In genomic region chr11:42253156-42253555, GRCh38 we compare ENCODE assay signal across 17 cellular contexts.
DNase-seq lines count a peak whose midpoint lies in the region; TF ChIP-seq lines count a peak whose summit lies in the region.
"Had no signal": no experiment of that assay in that cellular context is flagged by ENCODE, and none has a peak within 500 bp of the region (broad histone marks: within the 10 kb centered on the region; RNA-seq: fewer than 3 reads in every experiment).

No MANE protein-coding gene starts in this region.

- H3K27me3 Mint-ChIP-seq in endodermal cell (ENCODE audit: insufficient read depth): no peaks in the 10 kb centered on the region
- H3K27me3 Mint-ChIP-seq in activated naive CD4-positive, alpha-beta T cell treated with anti-CD3 and anti-CD28 coated beads for 36 hours (ENCODE audit: low read depth): no peaks in the 10 kb centered on the region

- H3K9me3 ChIP-seq in endodermal cell (ENCODE audit: control insufficient read depth, low read length): peaks cover 21% of the 10 kb centered on the region

- peaks cover 3% of the 10 kb centered on the region for H3K36me3 ChIP-seq in endodermal cell (ENCODE audit: control insufficient read depth, insufficient read depth, low read length)
- H3K36me3 ChIP-seq: MG63 had no signal

- TF ChIP-seq CTCF in HL-60 (IDR thresholded peaks at IDR 0.05; ENCODE audit: insufficient read depth, low read length): no peak
- no peak for TF ChIP-seq CTCF in endodermal cell (conservative IDR thresholded peaks at IDR 0.05)

- WGBS in endodermal cell (ENCODE audit: insufficient coverage in 1 of 2, insufficient read length in 1 of 2), 2 experiments: 92 to 100% methylated on average over 1 to 3 of the region's 3 CpGs

- peaks cover 19% of the 10 kb centered on the region for H3K36me3 Mint-ChIP-seq in endodermal cell (ENCODE audit: low read depth)
- no peaks in the 10 kb centered on the region for H3K36me3 Mint-ChIP-seq in activated naive CD4-positive, alpha-beta T cell treated with anti-CD3 and anti-CD28 coated beads for 36 hours (ENCODE audit: low read depth)
- H3K36me3 Mint-ChIP-seq: CD14-positive monocyte had no signal

- peaks cover 25% of the 10 kb centered on the region for H3K9me3 Mint-ChIP-seq in endodermal cell
- peaks cover 2% of the 10 kb centered on the region for H3K9me3 Mint-ChIP-seq in activated naive CD4-positive, alpha-beta T cell treated with anti-CD3 and anti-CD28 coated beads for 36 hours

- H3K4me3 ChIP-seq in HL-60 (replicated peaks; ENCODE audit: insufficient read depth, low read length): no peak overlapping the region
- H3K4me3 ChIP-seq in endodermal cell (ENCODE audit: low read length): peak overlapping the region; percentile 67
- H3K4me3 ChIP-seq: MG63 had no signal

- CTCF ChIA-PET in activated naive CD4-positive, alpha-beta T cell treated with anti-CD3 and anti-CD28 coated beads for 36 hours (lab: Charles Lee): no interaction called here

- intact Hi-C loops in activated naive CD4-positive, alpha-beta T cell treated with anti-CD3 and anti-CD28 coated beads for 36 hours (cut with micrococcal nuclease): no loop called here

- peak; percentile 2 to 7 for DNase-seq in HL-60 (ENCODE audit: low read depth in 1 of 2, low spot score in 1 of 2)
- DNase-seq in MV-4-11 (lab: John Stamatoyannopoulos, UW): peak; percentile 90
- DNase-seq in OCI-M1 (lab: John Stamatoyannopoulos, UW): peak; percentile 19
- no peak for DNase-seq in endodermal cell
- DNase-seq in activated naive CD4-positive, alpha-beta T cell treated with anti-CD3 and anti-CD28 coated beads for 36 hours: no peak
- DNase-seq in activated naive CD4-positive, alpha-beta T cell (lab: John Stamatoyannopoulos, UW): no peak
- no peak for DNase-seq in NCI-H1092 treated with DMSO at 0.1 percent for 48 hours (lab: John Stamatoyannopoulos, UW)
- no peak for DNase-seq in NCI-H2227 treated with DMSO at 0.1 percent for 48 hours (lab: John Stamatoyannopoulos, UW)
- DNase-seq: ACHN, GDM1, MG63, NCI-H1694 treated with DMSO at 0.1 percent for 48 hours, NCI-H345, NCI-H524 treated with DMSO at 0.1 percent for 48 hours, SHP77 had no signal

- H3K27ac Mint-ChIP-seq in endodermal cell: no peak overlapping the region
- H3K27ac Mint-ChIP-seq in activated naive CD4-positive, alpha-beta T cell treated with anti-CD3 and anti-CD28 coated beads for 36 hours: no peak overlapping the region
- H3K27ac Mint-ChIP-seq: T-helper 1 cell treated with Interleukin-12 subunit alpha and Interleukin-12 subunit beta and Interleukin-4 antibody, amounts not matched to agents 30 μg/mL and 1 μg/mL, for 36 hours had no signal

- H3K27ac ChIP-seq in HL-60 (replicated peaks): no peak overlapping the region
- H3K27ac ChIP-seq in endodermal cell (ENCODE audit: low read depth, low read length): no peak overlapping the region

- H3K9ac ChIP-seq in endodermal cell (ENCODE audit: extremely low read depth, low read length, poor library complexity, severe bottlenecking): no peak overlapping the region

- H3K4me1 Mint-ChIP-seq in endodermal cell: peaks cover 15% of the 10 kb centered on the region
- no peaks in the 10 kb centered on the region for H3K4me1 Mint-ChIP-seq in activated naive CD4-positive, alpha-beta T cell treated with anti-CD3 and anti-CD28 coated beads for 36 hours (ENCODE audit: low read depth)

- H3K4me1 ChIP-seq in endodermal cell (ENCODE audit: control insufficient read depth, insufficient read depth, low read length): peaks cover 3% of the 10 kb centered on the region

- no peak overlapping the region for H3K4me3 Mint-ChIP-seq in endodermal cell
- no peak overlapping the region for H3K4me3 Mint-ChIP-seq in activated naive CD4-positive, alpha-beta T cell treated with anti-CD3 and anti-CD28 coated beads for 36 hours
- H3K4me3 Mint-ChIP-seq: T-helper 1 cell treated with Interleukin-12 subunit alpha and Interleukin-12 subunit beta and Interleukin-4 antibody, amounts not matched to agents 30 μg/mL and 1 μg/mL, for 36 hours had no signal

- H3K27me3 ChIP-seq in HL-60 (ENCODE audit: insufficient read depth, poor library complexity, severe bottlenecking): no peaks in the 10 kb centered on the region
- no peaks in the 10 kb centered on the region for H3K27me3 ChIP-seq in endodermal cell (ENCODE audit: control insufficient read depth, insufficient read depth, low read length, poor library complexity, severe bottlenecking)
- H3K27me3 ChIP-seq: MG63 had no signal

Comparison
In these comparisons a context has a peak if more than half of its experiments do, and no peak if none do; other contexts are left out.
1. DNase-seq: peak in HL-60 (2 of 2), MV-4-11 (single experiment) and OCI-M1 (single experiment); none in endodermal cell (single experiment), activated naive CD4-positive, alpha-beta T cell treated with anti-CD3 and anti-CD28 coated beads for 36 hours (single experiment), activated naive CD4-positive, alpha-beta T cell (0 of 4), NCI-H1092 treated with DMSO at 0.1 percent for 48 hours (single experiment) and NCI-H2227 treated with DMSO at 0.1 percent for 48 hours (single experiment).